9 cellular contexts compared by ENCODE assay signal in the genomic region with DNA sequence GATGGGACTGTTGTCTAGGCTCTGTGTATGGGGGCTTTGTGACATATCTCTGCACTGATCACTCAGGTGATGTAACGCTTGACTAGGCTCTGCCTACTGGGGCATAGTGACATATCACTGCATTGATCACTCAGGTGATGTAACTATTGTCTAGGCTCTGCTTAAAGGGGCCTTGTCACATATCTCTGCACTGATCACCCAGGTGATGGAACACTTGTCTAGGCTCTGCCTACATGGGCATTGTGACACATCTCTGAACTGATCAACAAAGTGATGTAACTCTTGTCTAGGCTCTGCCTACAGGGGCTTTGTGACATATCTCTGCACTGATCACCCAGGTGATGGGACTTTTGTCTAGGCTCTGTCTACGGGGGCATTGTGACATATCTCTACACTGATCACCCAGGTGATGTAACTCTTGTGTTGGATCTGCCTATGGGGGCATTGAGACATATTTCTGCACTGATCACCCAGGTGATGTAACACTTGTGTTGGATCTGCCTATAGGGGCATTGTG. TPM values are rescaled to one million over a fixed set of nuclear protein-coding genes. Genes with fewer than 3 reads are reported as not detected.
DNase-seq lines count a peak whose midpoint lies in the region; ATAC-seq and TF ChIP-seq lines count a peak whose summit lies in the region.
"Not testable (repeated sequence)": the region's sequence is repeated elsewhere in the genome, so short reads cannot be mapped to it uniquely, and the experiment has no call there.
"Had no signal": no experiment of that assay in that cellular context is flagged by ENCODE, and none has a peak within 500 bp of the region (broad histone marks: within the 10 kb centered on the region; RNA-seq: fewer than 3 reads in every experiment).

No MANE protein-coding gene starts in this region.

- not testable (repeated sequence) for H3K4me3 ChIP-seq in HCT116 (replicated peaks in 1 of 2; ENCODE audit: low read depth in 1 of 2, low read length in 2 of 2); NB4 (ENCODE audit: low read depth, low read length); epithelial cell of esophagus (ENCODE audit: low read length); neural progenitor cell

- RAD21 ChIA-PET in HCT116 (lab: Charles Lee; ENCODE audit: low non-redundant PET in 1 of 2, low total read pairs in 2 of 2, uncharacterized antibody in 2 of 2, unreplicated experiment in 2 of 2) = not testable (repeated sequence)

- TF ChIP-seq POLR2A in HCT116 (IDR thresholded peaks at IDR 0.05; ENCODE audit: borderline replicate concordance, extremely low read depth, insufficient read depth, insufficient read length); NB4 (IDR thresholded peaks at IDR 0.05; ENCODE audit: extremely low read depth, insufficient read length): not testable (repeated sequence)

- not testable (repeated sequence) for H3K27ac ChIP-seq in HCT116 (ENCODE audit: low read depth, low read length); neural progenitor cell

- peak overlapping the region; percentile 40 for H3K27ac Mint-ChIP-seq in activated CD8-positive, alpha-beta T cell treated with anti-CD3 and anti-CD28 coated beads for 36 hours
- peak overlapping the region; percentile 2 for H3K27ac Mint-ChIP-seq in activated naive CD8-positive, alpha-beta T cell treated with anti-CD3 and anti-CD28 coated beads, Interleukin-2, amount 50 U/mL, for 24 hours
- peak overlapping the region; percentile 9 for H3K27ac Mint-ChIP-seq in neural progenitor cell
- peak overlapping the region; percentile 9 for H3K27ac Mint-ChIP-seq in stimulated activated naive CD8-positive, alpha-beta T cell treated with anti-CD3 and anti-CD28 coated beads, Interleukin-15, Interleukin-2, amounts not matched to agents 100 ng/mL and 50 ng/mL, for 24 hours

- ATAC-seq in HCT116; activated CD8-positive, alpha-beta T cell treated with anti-CD3 and anti-CD28 coated beads for 36 hours; activated naive CD8-positive, alpha-beta T cell treated with anti-CD3 and anti-CD28 coated beads, Interleukin-2, amount 50 U/mL, for 24 hours: not testable (repeated sequence)

- DNase-seq in HCT116 (ENCODE audit: low read depth, low spot score); activated naive CD8-positive, alpha-beta T cell treated with anti-CD3 and anti-CD28 coated beads, Interleukin-2, amount 50 U/mL, for 24 hours; neural progenitor cell (ENCODE audit: low spot score): not testable (repeated sequence)
- peak; percentile 12 for DNase-seq in NB4 (ENCODE audit: low read depth)
- peak; percentile 22 for DNase-seq in activated CD8-positive, alpha-beta T cell treated with anti-CD3 and anti-CD28 coated beads for 36 hours
- peak; percentile 2 for DNase-seq in epithelial cell of esophagus (ENCODE audit: low read depth)

- CTCF ChIA-PET in HCT116 (lab: Charles Lee); activated CD8-positive, alpha-beta T cell treated with anti-CD3 and anti-CD28 coated beads for 36 hours (lab: Charles Lee): not testable (repeated sequence)

- not testable (repeated sequence) for H3K4me3 Mint-ChIP-seq in activated CD8-positive, alpha-beta T cell treated with anti-CD3 and anti-CD28 coated beads for 36 hours; activated naive CD8-positive, alpha-beta T cell treated with anti-CD3 and anti-CD28 coated beads, Interleukin-2, amount 50 U/mL, for 24 hours; stimulated activated naive CD8-positive, alpha-beta T cell treated with anti-CD3 and anti-CD28 coated beads, Interleukin-15, Interleukin-2, amounts not matched to agents 100 ng/mL and 50 ng/mL, for 24 hours
- H3K4me3 Mint-ChIP-seq in neural progenitor cell = peak overlapping the region; percentile 42

- H3K4me2 ChIP-seq in HCT116 (ENCODE audit: low read length); neural progenitor cell: not testable (repeated sequence)

- H3F3A ChIP-seq in neural progenitor cell (ENCODE audit: low read depth) = not testable (repeated sequence)

- H3K9me2 ChIP-seq in HCT116 (ENCODE audit: insufficient read depth) = not testable (repeated sequence)

- not testable (repeated sequence) for H3K9me3 ChIP-seq in HCT116 (ENCODE audit: control insufficient read depth in 1 of 2, insufficient read depth in 1 of 2, low read depth in 1 of 2, low read length in 2 of 2); neural progenitor cell (ENCODE audit: low read depth)

- H3K9ac ChIP-seq in HCT116 (ENCODE audit: low read length); neural progenitor cell: not testable (repeated sequence)

- TF ChIP-seq CTCF in HCT116 (IDR thresholded peaks at IDR 0.05 in 2 of 3, conservative IDR thresholded peaks at IDR 0.05 in 1 of 3; ENCODE audit: borderline replicate concordance in 1 of 3, insufficient read depth in 1 of 3, low read depth in 2 of 3, low read length in 2 of 3); NB4 (IDR thresholded peaks at IDR 0.05; ENCODE audit: low read depth, low read length); activated CD8-positive, alpha-beta T cell treated with anti-CD3 and anti-CD28 coated beads for 36 hours (IDR thresholded peaks at IDR 0.05); epithelial cell of esophagus (IDR thresholded peaks at IDR 0.05; ENCODE audit: insufficient read depth, low read depth, low read length, missing control alignments); neural progenitor cell (IDR thresholded peaks at IDR 0.05): not testable (repeated sequence)

- H3K79me2 ChIP-seq in HCT116 (ENCODE audit: insufficient read depth, low read length); neural progenitor cell (ENCODE audit: low read depth): not testable (repeated sequence)

- H3K4me1 Mint-ChIP-seq in activated CD8-positive, alpha-beta T cell treated with anti-CD3 and anti-CD28 coated beads for 36 hours (ENCODE audit: low read depth) = peaks cover 17% of the 10 kb centered on the region
- peaks cover 13% of the 10 kb centered on the region for H3K4me1 Mint-ChIP-seq in activated naive CD8-positive, alpha-beta T cell treated with anti-CD3 and anti-CD28 coated beads, Interleukin-2, amount 50 U/mL, for 24 hours
- not testable (repeated sequence) for H3K4me1 Mint-ChIP-seq in neural progenitor cell; stimulated activated naive CD8-positive, alpha-beta T cell treated with anti-CD3 and anti-CD28 coated beads, Interleukin-15, Interleukin-2, amounts not matched to agents 100 ng/mL and 50 ng/mL, for 24 hours (ENCODE audit: low read depth)

- not testable (repeated sequence) for H3K27me3 ChIP-seq in HCT116 (ENCODE audit: insufficient read depth, low read length)
- H3K27me3 ChIP-seq in neural progenitor cell = peaks cover 10% of the 10 kb centered on the region

- not testable (repeated sequence) for H2AFZ ChIP-seq in HCT116 (ENCODE audit: low read depth, low read length, poor library complexity, severe bottlenecking); neural progenitor cell (replicated peaks)

- TSS peak; percentile 66 for BruUV-seq in HCT116 (replicated peaks; lab: Mats Ljungman, UMichigan)

- not testable (repeated sequence) for H3K27me3 Mint-ChIP-seq in activated CD8-positive, alpha-beta T cell treated with anti-CD3 and anti-CD28 coated beads for 36 hours; activated naive CD8-positive, alpha-beta T cell treated with anti-CD3 and anti-CD28 coated beads, Interleukin-2, amount 50 U/mL, for 24 hours; stimulated activated naive CD8-positive, alpha-beta T cell treated with anti-CD3 and anti-CD28 coated beads, Interleukin-15, Interleukin-2, amounts not matched to agents 100 ng/mL and 50 ng/mL, for 24 hours
- H3K27me3 Mint-ChIP-seq in neural progenitor cell (ENCODE audit: insufficient read depth, low read depth) = peaks cover 32% of the 10 kb centered on the region

- H3K9me3 Mint-ChIP-seq in activated CD8-positive, alpha-beta T cell treated with anti-CD3 and anti-CD28 coated beads for 36 hours = peaks cover 29% of the 10 kb centered on the region
- H3K9me3 Mint-ChIP-seq in activated naive CD8-positive, alpha-beta T cell treated with anti-CD3 and anti-CD28 coated beads, Interleukin-2, amount 50 U/mL, for 24 hours = peaks cover 24% of the 10 kb centered on the region
- peaks cover 43% of the 10 kb centered on the region for H3K9me3 Mint-ChIP-seq in neural progenitor cell
- peaks cover 15% of the 10 kb centered on the region for H3K9me3 Mint-ChIP-seq in stimulated activated naive CD8-positive, alpha-beta T cell treated with anti-CD3 and anti-CD28 coated beads, Interleukin-15, Interleukin-2, amounts not matched to agents 100 ng/mL and 50 ng/mL, for 24 hours

- not testable (repeated sequence) for H3K36me3 Mint-ChIP-seq in activated CD8-positive, alpha-beta T cell treated with anti-CD3 and anti-CD28 coated beads for 36 hours (ENCODE audit: low read depth); activated naive CD8-positive, alpha-beta T cell treated with anti-CD3 and anti-CD28 coated beads, Interleukin-2, amount 50 U/mL, for 24 hours (ENCODE audit: low read depth); neural progenitor cell; stimulated activated naive CD8-positive, alpha-beta T cell treated with anti-CD3 and anti-CD28 coated beads, Interleukin-15, Interleukin-2, amounts not matched to agents 100 ng/mL and 50 ng/mL, for 24 hours (ENCODE audit: low read depth)

- H4K20me1 ChIP-seq in HCT116 (ENCODE audit: insufficient read depth); neural progenitor cell (ENCODE audit: low read depth): not testable (repeated sequence)

- POLR2A ChIA-PET in HCT116 (lab: Charles Lee); activated CD8-positive, alpha-beta T cell treated with anti-CD3 and anti-CD28 coated beads for 36 hours (lab: Charles Lee): not testable (repeated sequence)

- not testable (repeated sequence) for TF ChIP-seq RAD21 in HCT116 (IDR thresholded peaks at IDR 0.05; ENCODE audit: low read depth)

- H3K4me1 ChIP-seq in HCT116 (ENCODE audit: control insufficient read depth in 1 of 2, insufficient read depth in 2 of 2, low read length in 2 of 2); neural progenitor cell: not testable (repeated sequence)

- not testable (repeated sequence) for H3K36me3 ChIP-seq in HCT116 (ENCODE audit: control insufficient read depth in 1 of 2, insufficient read depth in 2 of 2, low read length in 2 of 2); neural progenitor cell

- intact Hi-C loops in HCT116 (cut with micrococcal nuclease); activated CD8-positive, alpha-beta T cell treated with anti-CD3 and anti-CD28 coated beads for 36 hours (cut with micrococcal nuclease): not testable (repeated sequence)

RNA-seq across cellular contexts. Expression of a gene that starts 51.4 kb away (rescaled TPM):
- total RNA-seq in HCT116 (2021; ENCODE audit: unreplicated experiment) (56.1 TPM), neural progenitor cell (ENCODE audit: low replicate concordance) (22.1 and 38.9 TPM in 2 replicates)
- 20.5 and 23.6 TPM in 2 replicates for polyA plus RNA-seq in HCT116 (2012)
- total RNA-seq in activated CD8-positive, alpha-beta T cell treated with anti-CD3 and anti-CD28 coated beads for 36 hours = 10 to 100 TPM; 94.6 to 96.2 TPM

RNA-seq across cellular contexts. Expression of a gene that starts 57.5 kb away (rescaled TPM):
- 0.57 TPM for total RNA-seq in HCT116 (2021; ENCODE audit: unreplicated experiment)
- polyA plus RNA-seq in HCT116 (2012) = 0.21 and 0.39 TPM in 2 replicates
- total RNA-seq in activated CD8-positive, alpha-beta T cell treated with anti-CD3 and anti-CD28 coated beads for 36 hours = not detected
- 0.36 and 0.62 TPM in 2 replicates for total RNA-seq in neural progenitor cell (ENCODE audit: low replicate concordance)
- total RNA-seq: CD8-positive, alpha-beta memory T cell; HFFc6 had no signal
- polyA plus RNA-seq: CD8-positive, alpha-beta memory T cell had no signal
